In the genomic region with DNA sequence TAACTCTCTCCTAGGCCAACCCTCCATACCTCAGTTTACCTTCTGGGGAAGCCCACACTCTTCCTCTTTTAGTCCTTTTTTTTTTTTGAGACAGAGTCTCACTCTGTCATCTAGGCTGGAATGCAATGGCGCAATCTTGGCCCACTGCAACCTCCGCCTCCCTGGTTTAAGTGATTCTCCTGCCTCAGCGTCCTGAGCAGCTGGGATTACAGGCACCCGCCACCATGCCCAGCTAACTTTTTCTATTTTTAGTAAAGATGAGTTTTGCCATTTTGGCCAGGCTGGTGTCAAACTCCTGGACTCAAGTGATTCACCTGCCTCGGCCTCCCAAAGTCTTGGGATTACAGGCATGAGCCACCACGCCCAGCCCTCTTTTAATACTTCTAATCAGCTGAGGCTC, we compare ENCODE assay signal across 6 cellular contexts. TPM values are rescaled to one million over a fixed set of nuclear protein-coding genes. Genes with fewer than 3 reads are reported as not detected.
"Had no signal": no experiment of that assay in that cellular context is flagged by ENCODE, and none has a peak within 500 bp of the region (broad histone marks: within the 10 kb centered on the region; RNA-seq: fewer than 3 reads in every experiment).

No MANE protein-coding gene starts in this region.

RNA-seq across cellular contexts. Expression of a gene that starts 58.6 kb away (rescaled TPM):
- total RNA-seq: HepG2, K562, MCF 10A, OCI-LY7, PC-3 had no signal
- polyA plus RNA-seq: HepG2, IgD-negative memory B cell, K562 had no signal
